In genomic region chr19:51123381-51124186, GRCh38 we compare ENCODE assay signal across 10 cellular contexts. TPM values are rescaled to one million over a fixed set of nuclear protein-coding genes. Genes with fewer than 3 reads are reported as not detected.
DNase-seq lines count a peak whose midpoint lies in the region; ATAC-seq and TF ChIP-seq lines count a peak whose summit lies in the region.
"Had no signal": no experiment of that assay in that cellular context is flagged by ENCODE, and none has a peak within 500 bp of the region (broad histone marks: within the 10 kb centered on the region; RNA-seq: fewer than 3 reads in every experiment).

No MANE protein-coding gene starts in this region.

- peaks cover 4% of the 10 kb centered on the region for H3K27me3 Mint-ChIP-seq in CD4-positive, CD25-positive, alpha-beta regulatory T cell
- H3K27me3 Mint-ChIP-seq in activated naive CD4-positive, alpha-beta T cell treated with anti-CD3 and anti-CD28 coated beads, Interleukin-2, amount 10 ng/mL, durations not matched to agents 7 days and 5 days = no peaks in the 10 kb centered on the region
- peaks cover 18% of the 10 kb centered on the region for H3K27me3 Mint-ChIP-seq in memory B cell

- TF ChIP-seq CTCF in psoas muscle (IDR thresholded peaks at IDR 0.05) = no peak

- H3K27me3 ChIP-seq in CD4-positive, CD25-positive, alpha-beta regulatory T cell (ENCODE audit: control insufficient read depth, insufficient read depth, low read length) = no peaks in the 10 kb centered on the region
- H3K27me3 ChIP-seq in psoas muscle (ENCODE audit: insufficient read depth in 3 of 3, low read length in 2 of 3) = peaks cover 0 to 6% (median 0%) of the 10 kb centered on the region in 3 donors
- H3K27me3 ChIP-seq: cardiac muscle cell had no signal

- H3K4me3 Mint-ChIP-seq in CD4-positive, CD25-positive, alpha-beta regulatory T cell = peak overlapping the region; percentile 75 to 92 (median 81)
- H3K4me3 Mint-ChIP-seq in activated naive CD4-positive, alpha-beta T cell treated with anti-CD3 and anti-CD28 coated beads, Interleukin-2, amount 10 ng/mL, durations not matched to agents 7 days and 5 days = peak overlapping the region; percentile 13
- H3K4me3 Mint-ChIP-seq in memory B cell = peak overlapping the region; percentile 49

- H3K4me1 Mint-ChIP-seq in CD4-positive, CD25-positive, alpha-beta regulatory T cell = peaks cover 0 to 84% (median 42%) of the 10 kb centered on the region in 4 donors
- H3K4me1 Mint-ChIP-seq in activated naive CD4-positive, alpha-beta T cell treated with anti-CD3 and anti-CD28 coated beads, Interleukin-2, amount 10 ng/mL, durations not matched to agents 7 days and 5 days = peaks cover 82% of the 10 kb centered on the region
- peaks cover 16% of the 10 kb centered on the region for H3K4me1 Mint-ChIP-seq in memory B cell

- peak overlapping the region; percentile 92 to 98 (median 98) for H3K27ac Mint-ChIP-seq in CD4-positive, CD25-positive, alpha-beta regulatory T cell
- H3K27ac Mint-ChIP-seq in activated naive CD4-positive, alpha-beta T cell treated with anti-CD3 and anti-CD28 coated beads, Interleukin-2, amount 10 ng/mL, durations not matched to agents 7 days and 5 days = peak overlapping the region; percentile 91
- no peak overlapping the region for H3K27ac Mint-ChIP-seq in memory B cell

- H3K4me1 ChIP-seq in CD4-positive, CD25-positive, alpha-beta regulatory T cell (ENCODE audit: control insufficient read depth, insufficient read depth, low read length, poor library complexity, severe bottlenecking) = peaks cover 54% of the 10 kb centered on the region
- no peaks in the 10 kb centered on the region for H3K4me1 ChIP-seq in psoas muscle

- ATAC-seq in CD4-positive, CD25-positive, alpha-beta regulatory T cell (ENCODE audit: low read depth in 2 of 2) = peak; percentile 91 to 95
- peak; percentile 38 for ATAC-seq in memory B cell (ENCODE audit: low read depth)
- ATAC-seq in GM21619 (IDR thresholded peaks at IDR 0.05; ENCODE audit: unreplicated experiment) = no peak
- no peak for ATAC-seq in psoas muscle
- ATAC-seq in GM21717 (IDR thresholded peaks at IDR 0.05; ENCODE audit: unreplicated experiment) = no peak
- ATAC-seq in left lobe of liver = no peak

- peak in 2 of 3 donors; percentile 74 to 94 for DNase-seq in CD4-positive, CD25-positive, alpha-beta regulatory T cell
- DNase-seq in NOMO-1 (lab: John Stamatoyannopoulos, UW; ENCODE audit: unreplicated experiment in 2 of 2) (peak; percentile 70 to 87), memory B cell (ENCODE audit: low spot score in 2 of 2) (no peak), psoas muscle (no peak), left lobe of liver (ENCODE audit: low spot score) (no peak)
- DNase-seq in activated naive CD4-positive, alpha-beta T cell treated with anti-CD3 and anti-CD28 coated beads, Interleukin-2, amount 10 ng/mL, durations not matched to agents 7 days and 5 days = peak; percentile 80
- DNase-seq: naive B cell had no signal

- intact Hi-C loops in psoas muscle (cut with DNase I) = no loop called here

- H3K4me3 ChIP-seq in CD4-positive, CD25-positive, alpha-beta regulatory T cell (ENCODE audit: low read depth, low read length) = peak overlapping the region; percentile 33
- H3K4me3 ChIP-seq in psoas muscle = no peak overlapping the region
- H3K4me3 ChIP-seq: cardiac muscle cell had no signal

- 64 to 66% (median 64%) methylated on average over 15 of the region's 15 CpGs for WGBS in psoas muscle, 3 donors

- H3K36me3 ChIP-seq in CD4-positive, CD25-positive, alpha-beta regulatory T cell (ENCODE audit: control insufficient read depth, insufficient read depth, low read length) = no peaks in the 10 kb centered on the region
- no peaks in the 10 kb centered on the region for H3K36me3 ChIP-seq in psoas muscle (ENCODE audit: insufficient read depth in 1 of 2, low read depth in 1 of 2)
- H3K36me3 ChIP-seq: cardiac muscle cell had no signal

- peaks cover 0 to 6% (median 3%) of the 10 kb centered on the region in 7 donors for H3K9me3 Mint-ChIP-seq in CD4-positive, CD25-positive, alpha-beta regulatory T cell
- no peaks in the 10 kb centered on the region for H3K9me3 Mint-ChIP-seq in activated naive CD4-positive, alpha-beta T cell treated with anti-CD3 and anti-CD28 coated beads, Interleukin-2, amount 10 ng/mL, durations not matched to agents 7 days and 5 days
- peaks cover 2% of the 10 kb centered on the region for H3K9me3 Mint-ChIP-seq in memory B cell
- H3K9me3 Mint-ChIP-seq: naive B cell had no signal

- CTCF ChIA-PET in activated naive CD4-positive, alpha-beta T cell treated with anti-CD3 and anti-CD28 coated beads, Interleukin-2, amount 10 ng/mL, durations not matched to agents 7 days and 5 days (lab: Charles Lee) = no interaction called here

- H3K36me3 Mint-ChIP-seq in CD4-positive, CD25-positive, alpha-beta regulatory T cell = peaks cover 5% of the 10 kb centered on the region
- H3K36me3 Mint-ChIP-seq in activated naive CD4-positive, alpha-beta T cell treated with anti-CD3 and anti-CD28 coated beads, Interleukin-2, amount 10 ng/mL, durations not matched to agents 7 days and 5 days = peaks cover 11% of the 10 kb centered on the region
- H3K36me3 Mint-ChIP-seq in memory B cell = peaks cover 4% of the 10 kb centered on the region
- H3K36me3 Mint-ChIP-seq: naive B cell had no signal

- H3K9me3 ChIP-seq in CD4-positive, CD25-positive, alpha-beta regulatory T cell (ENCODE audit: control insufficient read depth in 2 of 2, low read length in 2 of 2) = no peaks in the 10 kb centered on the region
- H3K9me3 ChIP-seq in psoas muscle = no peaks in the 10 kb centered on the region

- H3K27ac ChIP-seq in CD4-positive, CD25-positive, alpha-beta regulatory T cell (ENCODE audit: insufficient read depth, low read length, poor library complexity, severe bottlenecking) = peak overlapping the region; percentile 63
- H3K27ac ChIP-seq in psoas muscle = no peak overlapping the region
- H3K27ac ChIP-seq: cardiac muscle cell had no signal

RNA-seq across cellular contexts. Expression of gene SIGLEC9, which starts 1.1 kb away (rescaled TPM):
- total RNA-seq in CD4-positive, CD25-positive, alpha-beta regulatory T cell = 1.1 TPM
- polyA plus RNA-seq in CD4-positive, CD25-positive, alpha-beta regulatory T cell = under 1 TPM in 3 of 4 donors, not detected in 1; 0.33 to 0.52 (median 0.37) TPM
- total RNA-seq in psoas muscle (1 to 10 TPM in 3 of 4 donors, under 1 TPM in 1; 0.73 to 2.2 (median 1.8) TPM), left lobe of liver (4.8 TPM)
- polyA plus RNA-seq in psoas muscle = under 1 TPM; 0.24 to 0.69 (median 0.25) TPM
- total RNA-seq: cardiac muscle cell had no signal
- polyA plus RNA-seq: cardiac muscle cell had no signal

RNA-seq across cellular contexts. Expression of gene CTU1, which starts 15.4 kb away (rescaled TPM):
- total RNA-seq in CD4-positive, CD25-positive, alpha-beta regulatory T cell = 5.9 TPM
- 1 to 10 TPM; 3.4 to 8.0 (median 4.5) TPM for polyA plus RNA-seq in CD4-positive, CD25-positive, alpha-beta regulatory T cell
- total RNA-seq in psoas muscle (1 to 10 TPM; 4.9 to 9.1 (median 6.0) TPM), left lobe of liver (4.4 TPM)
- polyA plus RNA-seq in psoas muscle = 1 to 10 TPM; 1.4 to 7.5 (median 2.1) TPM

RNA-seq across cellular contexts. Expression of gene SIGLEC7, which starts 18.5 kb away (rescaled TPM):
- not detected for total RNA-seq in CD4-positive, CD25-positive, alpha-beta regulatory T cell
- polyA plus RNA-seq in CD4-positive, CD25-positive, alpha-beta regulatory T cell = not detected
- total RNA-seq in psoas muscle (under 1 TPM; 0.38 to 0.82 (median 0.50) TPM), left lobe of liver (3.8 TPM)
- polyA plus RNA-seq in psoas muscle = under 1 TPM in 2 of 3 donors, not detected in 1; 0.08 to 0.60 TPM
- total RNA-seq: cardiac muscle cell had no signal
- polyA plus RNA-seq: cardiac muscle cell had no signal

RNA-seq across cellular contexts. Expression of gene KLK14, which starts 40.9 kb away (rescaled TPM):
- total RNA-seq in CD4-positive, CD25-positive, alpha-beta regulatory T cell = 0.35 TPM
- not detected for polyA plus RNA-seq in CD4-positive, CD25-positive, alpha-beta regulatory T cell
- total RNA-seq in psoas muscle (not detected), left lobe of liver (not detected)
- polyA plus RNA-seq in psoas muscle = under 1 TPM in 1 of 3 donors, not detected in 2; 0.20 TPM
- polyA plus RNA-seq: cardiac muscle cell had no signal

RNA-seq across cellular contexts. Expression of gene KLK13, which starts 58.7 kb away (rescaled TPM):
- not detected for total RNA-seq in CD4-positive, CD25-positive, alpha-beta regulatory T cell
- polyA plus RNA-seq in CD4-positive, CD25-positive, alpha-beta regulatory T cell = not detected
- total RNA-seq in psoas muscle (not detected), left lobe of liver (not detected)
- under 1 TPM in 1 of 3 donors, not detected in 2; 0.18 TPM for polyA plus RNA-seq in psoas muscle
- polyA plus RNA-seq: cardiac muscle cell had no signal

Comparison
In these comparisons a context has a peak if more than half of its experiments do, and no peak if none do; other contexts are left out.
1. ATAC-seq: peak in CD4-positive, CD25-positive, alpha-beta regulatory T cell (2 of 2) and memory B cell (single experiment); none in GM21619 (single experiment), psoas muscle (0 of 4), GM21717 (single experiment) and left lobe of liver (single experiment).
2. DNase-seq: peak in CD4-positive, CD25-positive, alpha-beta regulatory T cell (2 of 3), NOMO-1 (2 of 2) and activated naive CD4-positive, alpha-beta T cell treated with anti-CD3 and anti-CD28 coated beads, Interleukin-2, amount 10 ng/mL, durations not matched to agents 7 days and 5 days (single experiment); none in memory B cell (0 of 2), psoas muscle (0 of 2) and left lobe of liver (single experiment).
3. H3K4me3 Mint-ChIP-seq: peak in every context shown above with its lines; median percentile 81 in CD4-positive, CD25-positive, alpha-beta regulatory T cell; 49 in memory B cell; 13 in activated naive CD4-positive, alpha-beta T cell treated with anti-CD3 and anti-CD28 coated beads, Interleukin-2, amount 10 ng/mL, durations not matched to agents 7 days and 5 days.